In the genomic region with DNA sequence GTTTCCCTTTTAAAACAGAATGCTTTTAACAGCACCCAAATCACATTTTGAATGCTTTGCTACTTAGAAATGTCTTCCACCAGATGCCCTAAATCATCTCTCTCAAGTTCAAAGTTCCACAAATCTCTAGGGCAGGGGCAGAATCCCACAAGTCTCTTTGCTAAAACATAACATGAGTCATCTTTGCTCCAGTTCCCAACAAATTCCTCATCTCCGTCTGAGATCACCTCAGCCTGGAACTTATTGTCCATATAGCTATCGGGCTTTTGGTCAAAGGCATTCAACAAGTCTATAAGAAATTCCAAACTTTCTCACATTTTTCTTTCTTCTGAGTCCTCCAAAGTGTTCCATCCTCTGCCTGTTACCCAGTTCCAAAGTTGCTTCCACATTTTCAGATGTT, we compare ENCODE assay signal across 32 cellular contexts.
"Had no signal": no experiment of that assay in that cellular context is flagged by ENCODE, and none has a peak within 500 bp of the region (broad histone marks: within the 10 kb centered on the region; RNA-seq: fewer than 3 reads in every experiment).

No MANE protein-coding gene starts in this region.

- H3K27ac Mint-ChIP-seq: activated CD4-positive, alpha-beta T cell treated with anti-CD3 and anti-CD28 coated beads for 36 hours; activated CD8-positive, alpha-beta memory T cell treated with anti-CD3 and anti-CD28 coated beads, Interleukin-2, amount 10 ng/mL, durations not matched to agents 7 days and 5 days; activated CD8-positive, alpha-beta T cell treated with anti-CD3 and anti-CD28 coated beads, Interleukin-2, amount 10 ng/mL, durations not matched to agents 7 days and 5 days; activated naive CD4-positive, alpha-beta T cell treated with anti-CD3 and anti-CD28 coated beads, Interleukin-2, amount 50 U/mL, for 24 hours; activated naive CD8-positive, alpha-beta T cell treated with anti-CD3 and anti-CD28 coated beads, Interleukin-2, amount 50 U/mL, for 24 hours; activated T-helper 2 cell treated with anti-CD3 and anti-CD28 coated beads, Interferon-gamma antibody, Interleukin-2, Interleukin-4, amounts not matched to agents 10 μg/mL and 5 μg/mL and 100 μg/mL, durations not matched to agents 14 hours and 24 hours and 36 hours; dendritic cell treated with granulocyte-macrophage colony-stimulating factor and Interleukin-4, amounts not matched to agents 40 ng/mL and 50 ng/mL, for 4 days; naive B cell; nephron progenitor cell; progenitor cell of endocrine pancreas; stimulated activated effector memory CD8-positive, alpha-beta T cell treated with anti-CD3 and anti-CD28 coated beads, Interleukin-12 subunit alpha, Interleukin-12 subunit beta, amount 100 ng/mL, for 72 hours; stimulated activated naive CD8-positive, alpha-beta T cell treated with anti-CD3 and anti-CD28 coated beads, Interleukin-15, Interleukin-2, amounts not matched to agents 100 ng/mL and 50 ng/mL, for 24 hours; T-cell; T-helper 2 cell treated with Interferon-gamma antibody and Interleukin-4, amounts not matched to agents 5 μg/mL and 100 μg/mL, for 36 hours had no signal

- H3K27me3 ChIP-seq: brain microvascular endothelial cell, esophagus muscularis mucosa, left lung, neutrophil, ovary, right lobe of liver had no signal

- H3K36me3 Mint-ChIP-seq: activated CD8-positive, alpha-beta memory T cell treated with anti-CD3 and anti-CD28 coated beads, Interleukin-2, amount 10 ng/mL, durations not matched to agents 7 days and 5 days; activated naive CD4-positive, alpha-beta T cell treated with anti-CD3 and anti-CD28 coated beads, Interleukin-2, amount 50 U/mL, for 24 hours; naive B cell; stimulated activated effector memory CD8-positive, alpha-beta T cell treated with anti-CD3 and anti-CD28 coated beads, Interleukin-12 subunit alpha, Interleukin-12 subunit beta, amount 100 ng/mL, for 72 hours; T-cell had no signal

- H3K4me3 ChIP-seq: esophagus muscularis mucosa, left lung, lower lobe of right lung, ovary, right lobe of liver, skin epidermis, thoracic aorta had no signal

- H3K36me3 ChIP-seq: brain microvascular endothelial cell, esophagus muscularis mucosa, left lung, lower lobe of right lung, neutrophil, ovary, right lobe of liver, thoracic aorta had no signal

- DNase-seq: activated CD4-positive, alpha-beta T cell treated with anti-CD3 and anti-CD28 coated beads for 36 hours; activated CD4-positive, CD25-positive, alpha-beta regulatory T cell; activated CD8-positive, alpha-beta memory T cell treated with anti-CD3 and anti-CD28 coated beads, Interleukin-2, amount 10 ng/mL, durations not matched to agents 7 days and 5 days; activated CD8-positive, alpha-beta T cell treated with anti-CD3 and anti-CD28 coated beads, Interleukin-2, amount 10 ng/mL, durations not matched to agents 7 days and 5 days; activated naive CD8-positive, alpha-beta T cell treated with anti-CD3 and anti-CD28 coated beads, Interleukin-2, amount 50 U/mL, for 24 hours; activated T-cell treated with anti-CD3 and anti-CD28 coated beads, Interleukin-2, amount 50 U/mL, for 48 hours; anterior cingulate cortex; brain microvascular endothelial cell; effector CD4-positive, alpha-beta T cell; left lung; lower lobe of right lung; naive B cell; ovary; stimulated activated CD4-positive, alpha-beta T cell treated with anti-CD3 and anti-CD28 coated beads, Interleukin-12 subunit alpha, Interleukin-12 subunit beta, amount 100 ng/mL, for 4 hours; stimulated activated CD4-positive, alpha-beta T cell treated with anti-CD3 and anti-CD28 coated beads, Interleukin-4, amount 100 ng/mL, for 24 hours; T-cell; trophoblast cell had no signal

- H3K27me3 Mint-ChIP-seq: activated CD4-positive, alpha-beta T cell treated with anti-CD3 and anti-CD28 coated beads for 36 hours; activated CD8-positive, alpha-beta memory T cell treated with anti-CD3 and anti-CD28 coated beads, Interleukin-2, amount 10 ng/mL, durations not matched to agents 7 days and 5 days; activated naive CD4-positive, alpha-beta T cell treated with anti-CD3 and anti-CD28 coated beads, Interleukin-2, amount 50 U/mL, for 24 hours; activated naive CD8-positive, alpha-beta T cell treated with anti-CD3 and anti-CD28 coated beads, Interleukin-2, amount 50 U/mL, for 24 hours; dendritic cell treated with granulocyte-macrophage colony-stimulating factor and Interleukin-4, amounts not matched to agents 40 ng/mL and 50 ng/mL, for 4 days; naive B cell; progenitor cell of endocrine pancreas; stimulated activated naive CD8-positive, alpha-beta T cell treated with anti-CD3 and anti-CD28 coated beads, Interleukin-15, Interleukin-2, amounts not matched to agents 100 ng/mL and 50 ng/mL, for 24 hours; T-cell had no signal

- H3K27ac ChIP-seq: brain microvascular endothelial cell, esophagus muscularis mucosa, left lung, lower lobe of right lung, neutrophil, ovary, right lobe of liver, skin epidermis, thoracic aorta had no signal

- H3K4me1 Mint-ChIP-seq: activated CD4-positive, alpha-beta T cell treated with anti-CD3 and anti-CD28 coated beads for 36 hours; activated CD8-positive, alpha-beta memory T cell treated with anti-CD3 and anti-CD28 coated beads, Interleukin-2, amount 10 ng/mL, durations not matched to agents 7 days and 5 days; activated naive CD4-positive, alpha-beta T cell treated with anti-CD3 and anti-CD28 coated beads, Interleukin-2, amount 50 U/mL, for 24 hours; activated naive CD8-positive, alpha-beta T cell treated with anti-CD3 and anti-CD28 coated beads, Interleukin-2, amount 50 U/mL, for 24 hours; naive B cell; nephron progenitor cell; stimulated activated effector memory CD8-positive, alpha-beta T cell treated with anti-CD3 and anti-CD28 coated beads, Interleukin-12 subunit alpha, Interleukin-12 subunit beta, amount 100 ng/mL, for 72 hours; T-cell had no signal

- ATAC-seq: activated CD4-positive, alpha-beta T cell treated with anti-CD3 and anti-CD28 coated beads for 36 hours; activated CD8-positive, alpha-beta memory T cell treated with anti-CD3 and anti-CD28 coated beads, Interleukin-2, amount 10 ng/mL, durations not matched to agents 7 days and 5 days; activated CD8-positive, alpha-beta T cell treated with anti-CD3 and anti-CD28 coated beads, Interleukin-2, amount 10 ng/mL, durations not matched to agents 7 days and 5 days; activated naive CD8-positive, alpha-beta T cell treated with anti-CD3 and anti-CD28 coated beads, Interleukin-2, amount 50 U/mL, for 24 hours; left lung; lower lobe of right lung; right lobe of liver; stimulated activated effector memory CD8-positive, alpha-beta T cell treated with anti-CD3 and anti-CD28 coated beads, Interleukin-12 subunit alpha, Interleukin-12 subunit beta, amount 100 ng/mL, for 72 hours; T-cell had no signal

- H3K4me1 ChIP-seq: esophagus muscularis mucosa, left lung, lower lobe of right lung, right lobe of liver had no signal

- H3K9me3 Mint-ChIP-seq: nephron progenitor cell had no signal

- FAIRE-seq: frontal cortex, urothelium cell line had no signal

- H3K9me3 ChIP-seq: esophagus muscularis mucosa, left lung, lower lobe of right lung, neutrophil, ovary, right lobe of liver, thoracic aorta had no signal

- H3K4me3 Mint-ChIP-seq: activated CD4-positive, alpha-beta T cell treated with anti-CD3 and anti-CD28 coated beads for 36 hours; activated CD8-positive, alpha-beta memory T cell treated with anti-CD3 and anti-CD28 coated beads, Interleukin-2, amount 10 ng/mL, durations not matched to agents 7 days and 5 days; activated CD8-positive, alpha-beta T cell treated with anti-CD3 and anti-CD28 coated beads, Interleukin-2, amount 10 ng/mL, durations not matched to agents 7 days and 5 days; activated naive CD4-positive, alpha-beta T cell treated with anti-CD3 and anti-CD28 coated beads, Interleukin-2, amount 50 U/mL, for 24 hours; activated naive CD8-positive, alpha-beta T cell treated with anti-CD3 and anti-CD28 coated beads, Interleukin-2, amount 50 U/mL, for 24 hours; dendritic cell treated with granulocyte-macrophage colony-stimulating factor and Interleukin-4, amounts not matched to agents 40 ng/mL and 50 ng/mL, for 4 days; nephron progenitor cell; stimulated activated effector memory CD8-positive, alpha-beta T cell treated with anti-CD3 and anti-CD28 coated beads, Interleukin-12 subunit alpha, Interleukin-12 subunit beta, amount 100 ng/mL, for 72 hours; stimulated activated naive CD8-positive, alpha-beta T cell treated with anti-CD3 and anti-CD28 coated beads, Interleukin-15, Interleukin-2, amounts not matched to agents 100 ng/mL and 50 ng/mL, for 24 hours; T-cell; T-helper 2 cell treated with Interferon-gamma antibody and Interleukin-4, amounts not matched to agents 5 μg/mL and 100 μg/mL, for 36 hours had no signal
